ENCODE assay signal across 7 cellular contexts in the genomic region with DNA sequence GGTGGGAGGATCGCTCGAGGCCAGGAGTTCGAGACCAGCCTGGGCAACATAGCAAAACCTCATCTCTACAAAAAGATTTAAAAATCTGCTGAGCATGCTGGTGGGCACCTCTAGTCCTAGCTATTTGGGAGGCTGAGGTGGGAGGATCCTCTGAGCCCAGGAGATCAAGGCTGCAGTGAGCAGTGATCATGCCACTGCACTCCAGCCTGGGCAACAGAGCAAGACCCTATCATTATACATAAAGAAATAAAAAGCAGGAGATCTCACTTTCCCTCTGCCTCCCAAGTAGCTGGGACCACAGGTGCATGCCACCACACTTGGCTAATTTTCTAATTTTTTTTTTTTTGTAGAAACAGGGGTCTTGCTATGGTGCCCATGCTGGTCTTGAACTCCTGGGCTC. TPM values are rescaled to one million over a fixed set of nuclear protein-coding genes. Genes with fewer than 3 reads are reported as not detected.
DNase-seq lines count a peak whose midpoint lies in the region; ATAC-seq, FAIRE-seq and TF ChIP-seq lines count a peak whose summit lies in the region.
"Not testable (repeated sequence)": the region's sequence is repeated elsewhere in the genome, so short reads cannot be mapped to it uniquely, and the experiment has no call there.

No MANE protein-coding gene starts in this region.

- intact Hi-C loops in K562 (cut with micrococcal nuclease); gastrocnemius medialis (cut with DNase I; ENCODE audit: low total_unique reads): not testable (repeated sequence)

- TF ChIP-seq EP300 in K562 (IDR thresholded peaks at IDR 0.05; ENCODE audit: low read length); gastroesophageal sphincter (IDR thresholded peaks at IDR 0.05): not testable (repeated sequence)

- not testable (repeated sequence) for H3K4me2 ChIP-seq in K562 (ENCODE audit: insufficient read depth, low read length)

- not testable (repeated sequence) for H2AFZ ChIP-seq in K562 (ENCODE audit: low read depth, low read length)

- not testable (repeated sequence) for FAIRE-seq in K562 (lab: Jason Lieb, UNC)

- TF ChIP-seq POLR2A in K562 (conservative IDR thresholded peaks at IDR 0.05); gastroesophageal sphincter (IDR thresholded peaks at IDR 0.05); gastrocnemius medialis (IDR thresholded peaks at IDR 0.05): not testable (repeated sequence)

- POLR2A ChIA-PET in K562 (lab: Yijun Ruan, JAX) = interaction anchor here (0.6 to 2.4 kb wide), 6 partner anchors 9 to 403 kb away, joined by 3 to 14 read pairs (median 4); no protein-coding TSS in a partner anchor

- not testable (repeated sequence) for H3K9ac ChIP-seq in K562 (ENCODE audit: insufficient read depth in 1 of 2, low read depth in 2 of 2, low read length in 2 of 2); stomach smooth muscle (ENCODE audit: low read length in 2 of 2)

- peaks cover 0 to 42% of the 10 kb centered on the region in 2 experiments; a peak in 3 of 5 replicates for H3K4me1 ChIP-seq in K562 (replicated peaks in 1 of 2; ENCODE audit: control insufficient read depth in 2 of 2, insufficient read depth in 2 of 2, low read length in 2 of 2)
- H3K4me1 ChIP-seq in gastroesophageal sphincter = peaks cover 0 to 98% (median 48%) of the 10 kb centered on the region in 3 donors
- H3K4me1 ChIP-seq in gastrocnemius medialis = peaks cover 23 to 38% of the 10 kb centered on the region in 2 donors
- peaks cover 78% of the 10 kb centered on the region for H3K4me1 ChIP-seq in stomach smooth muscle (ENCODE audit: control insufficient read depth, insufficient read depth, low read length)

- H3K4me3 Mint-ChIP-seq in HFFc6; mesothelial cell of epicardium; osteocyte (ENCODE audit: unreplicated experiment): not testable (repeated sequence)

- not testable (repeated sequence) for H3K4me3 ChIP-seq in K562; gastroesophageal sphincter; gastrocnemius medialis; stomach smooth muscle (ENCODE audit: low read length in 2 of 2)

- H3K4me1 Mint-ChIP-seq in HFFc6 (ENCODE audit: low read depth) = peaks cover 49% of the 10 kb centered on the region
- H3K4me1 Mint-ChIP-seq in mesothelial cell of epicardium = peaks cover 16% of the 10 kb centered on the region
- H3K4me1 Mint-ChIP-seq in osteocyte (ENCODE audit: unreplicated experiment) = peaks cover 30% of the 10 kb centered on the region

- not testable (repeated sequence) for H3K9me3 Mint-ChIP-seq in HFFc6; mesothelial cell of epicardium; osteocyte (ENCODE audit: unreplicated experiment)

- not testable (repeated sequence) for TF ChIP-seq RAD21 in K562 (CRISPR knock-in tag; conservative IDR thresholded peaks at IDR 0.05 in 1 of 2, IDR thresholded peaks at IDR 0.05 in 1 of 2)

- in situ Hi-C loops in K562 (cut with MboI); gastrocnemius medialis (cut with MboI; ENCODE audit: low sequenced_read_pairs in 4 of 4): not testable (repeated sequence)

- H3K36me3 ChIP-seq in K562 (ENCODE audit: control insufficient read depth, insufficient read depth, low read length) (peaks cover 71% of the 10 kb centered on the region; the same call in 2 of the 3 replicates), gastroesophageal sphincter (peaks cover 0 to 87% of the 10 kb centered on the region in 2 donors), gastrocnemius medialis (peaks cover 0 to 45% of the 10 kb centered on the region in 2 donors), stomach smooth muscle (ENCODE audit: control insufficient read depth in 2 of 2, insufficient read depth in 2 of 2, low read length in 2 of 2) (peaks cover 51 to 56% of the 10 kb centered on the region in 2 donors)

- H3K27ac ChIP-seq in K562 (ENCODE audit: extremely low read depth, low read depth, low read length) = not testable (repeated sequence)
- peak overlapping the region in 3 of 4 donors; percentile 60 to 99 (median 91) for H3K27ac ChIP-seq in gastroesophageal sphincter
- H3K27ac ChIP-seq in gastrocnemius medialis = peak overlapping the region; percentile 80 to 84 (median 82)
- H3K27ac ChIP-seq in stomach smooth muscle (ENCODE audit: low read length) = peak overlapping the region; percentile 78

- peak overlapping the region; percentile 75 for H3K27ac Mint-ChIP-seq in HFFc6
- peak overlapping the region; percentile 43 for H3K27ac Mint-ChIP-seq in mesothelial cell of epicardium
- H3K27ac Mint-ChIP-seq in osteocyte (ENCODE audit: unreplicated experiment) = peak overlapping the region; percentile 74

- not testable (repeated sequence) for H3K9me1 ChIP-seq in K562 (ENCODE audit: control insufficient read depth, insufficient read depth, low read length)

- DNase-seq in HFFc6; K562 (ENCODE audit: extremely low read depth in 1 of 4, low spot score in 3 of 4); mesothelial cell of epicardium (ENCODE audit: low spot score in 2 of 2, unreplicated experiment in 2 of 2); osteocyte (ENCODE audit: extremely low spot score, unreplicated experiment); gastrocnemius medialis: not testable (repeated sequence)

- H3K9me3 ChIP-seq in K562 (replicated peaks; ENCODE audit: control insufficient read depth, insufficient read depth, low read depth, low read length); gastroesophageal sphincter; gastrocnemius medialis; stomach smooth muscle (ENCODE audit: control insufficient read depth in 2 of 2, low read length in 2 of 2): not testable (repeated sequence)

- H3K36me3 Mint-ChIP-seq in HFFc6 (ENCODE audit: low read depth) (peaks cover 49% of the 10 kb centered on the region), mesothelial cell of epicardium (peaks cover 42% of the 10 kb centered on the region), osteocyte (ENCODE audit: unreplicated experiment) (peaks cover 30% of the 10 kb centered on the region)

- not testable (repeated sequence) for BruUV-seq in K562 (replicated peaks; lab: Mats Ljungman, UMichigan)

- CTCF ChIA-PET in K562 (lab: Yijun Ruan, JAX; ENCODE audit: low intra/inter-chr PET ratio) = not testable (repeated sequence)

- not testable (repeated sequence) for TF ChIP-seq CTCF in HFFc6 (IDR thresholded peaks at IDR 0.05); K562 (IDR thresholded peaks at IDR 0.05 in 2 of 3, conservative IDR thresholded peaks at IDR 0.05 in 1 of 3; ENCODE audit: insufficient read depth in 2 of 3, low read depth in 1 of 3, low read length in 3 of 3); gastroesophageal sphincter (IDR thresholded peaks at IDR 0.05); mesothelial cell of epicardium (IDR thresholded peaks at IDR 0.05; ENCODE audit: unreplicated experiment); osteocyte (IDR thresholded peaks at IDR 0.05); gastrocnemius medialis (IDR thresholded peaks at IDR 0.05 in 4 of 5, conservative IDR thresholded peaks at IDR 0.05 in 1 of 5)

- H3K79me2 ChIP-seq in K562 (ENCODE audit: control insufficient read depth, insufficient read depth, low read length) = not testable (repeated sequence)

- H4K20me1 ChIP-seq in K562 (replicated peaks; ENCODE audit: control insufficient read depth, insufficient read depth, low read length) = not testable (repeated sequence)

- not testable (repeated sequence) for ATAC-seq in K562, gastroesophageal sphincter, gastrocnemius medialis

- H3K27me3 Mint-ChIP-seq in HFFc6 (ENCODE audit: insufficient read depth) = peaks cover 33% of the 10 kb centered on the region
- not testable (repeated sequence) for H3K27me3 Mint-ChIP-seq in mesothelial cell of epicardium (ENCODE audit: low read depth); osteocyte (ENCODE audit: unreplicated experiment)

- H3K27me3 ChIP-seq in K562 (ENCODE audit: control insufficient read depth in 2 of 2, insufficient read depth in 2 of 2, low read length in 2 of 2); gastroesophageal sphincter; gastrocnemius medialis; stomach smooth muscle (ENCODE audit: control insufficient read depth in 1 of 2, insufficient read depth in 2 of 2, low read length in 2 of 2): not testable (repeated sequence)

- 95% methylated on average over 3 of the region's 3 CpGs for WGBS in K562 (ENCODE audit: insufficient coverage, low coverage, missing lambda C conversion rate)
- 40 to 80% methylated on average over 1 to 2 of the region's 3 CpGs for WGBS in gastroesophageal sphincter (ENCODE audit: low coverage in 1 of 2), 2 donors

RNA-seq across cellular contexts. Expression of a gene that starts 11.7 kb away (rescaled TPM):
- 100 to 1,000 TPM; 339 to 353 (median 343) TPM for total RNA-seq in HFFc6 (2021; fragmentation: NEBNext Ultra II Directional; extraction: Animal tissue kit (Norgen Biotek cat#: 25700))
- total RNA-seq in K562 (2011; cell fraction: chromatin; rRNA removed; ENCODE audit: low replicate concordance) = 145 and 420 TPM in 2 replicates
- total RNA-seq in K562 (2011; cell fraction: nucleolus; rRNA removed) = 271 and 275 TPM in 2 replicates
- total RNA-seq in K562 (2011; cell fraction: nucleoplasm; rRNA removed) = 200 and 231 TPM in 2 replicates
- total RNA-seq in K562 (2014; rRNA removed) (85.6 and 89.0 TPM in 2 replicates), K562 (2014; rRNA removed; fragmentation: Illumina TruSeq; extraction: Trizol) (6.4 and 10.4 TPM in 2 replicates), K562 (2015; rRNA removed; fragmentation: Illumina TruSeq; extraction: Trizol) (32.6 and 38.1 TPM in 2 replicates), K562 (2021) (112 and 124 TPM in 2 replicates), gastroesophageal sphincter (100 to 1,000 TPM; 336 to 863 (median 437) TPM), mesothelial cell of epicardium (472 to 494 TPM (median 482 TPM) in 3 replicates), osteocyte (312 and 358 TPM in 2 replicates), gastrocnemius medialis (100 to 1,000 TPM; 132 to 244 (median 220) TPM)
- polyA plus RNA-seq in K562 (2011; rRNA removed) (34.7 and 66.8 TPM in 2 replicates), K562 (2014; fragmentation: Illumina TruSeq; extraction: Trizol) (25.5 and 49.4 TPM in 2 replicates), K562 (2014; fragmentation: Nextera tagmentation; extraction: Ambion mirVana) (1 to 10 TPM; 2.1 to 4.1 TPM), K562 (2014; rRNA removed) (115 and 119 TPM in 2 replicates)
- 40.6 and 105 TPM in 2 replicates for polyA plus RNA-seq in K562 (2011; cell fraction: cytosol; rRNA removed)
- 255 and 454 TPM in 2 replicates for polyA plus RNA-seq in K562 (2011; cell fraction: nucleus; rRNA removed)
- polyA plus RNA-seq in K562 (2012) = 79.5 and 127 TPM in 2 replicates
- polyA minus RNA-seq in K562 (2011; rRNA and poly(A)+ RNA removed) = 18.4 and 18.7 TPM in 2 replicates
- 39.0 and 41.5 TPM in 2 replicates for polyA minus RNA-seq in K562 (2011; cell fraction: cytosol; rRNA and poly(A)+ RNA removed)
- 90.7 and 100 TPM in 2 replicates for polyA minus RNA-seq in K562 (2011; cell fraction: nucleus; rRNA and poly(A)+ RNA removed)

RNA-seq across cellular contexts. Expression of a gene that starts 12.3 kb away (rescaled TPM):
- total RNA-seq in HFFc6 (2021; fragmentation: NEBNext Ultra II Directional; extraction: Animal tissue kit (Norgen Biotek cat#: 25700)) = 100 to 1,000 TPM; 346 to 394 (median 358) TPM
- 62.9 and 114 TPM in 2 replicates for total RNA-seq in K562 (2011; cell fraction: chromatin; rRNA removed; ENCODE audit: low replicate concordance)
- 51.0 and 54.6 TPM in 2 replicates for total RNA-seq in K562 (2011; cell fraction: nucleolus; rRNA removed)
- total RNA-seq in K562 (2011; cell fraction: nucleoplasm; rRNA removed) = 24.9 and 46.2 TPM in 2 replicates
- 72.9 and 87.2 TPM in 2 replicates for total RNA-seq in K562 (2014; rRNA removed)
- total RNA-seq in K562 (2014; rRNA removed; fragmentation: Illumina TruSeq; extraction: Trizol) = 11.7 and 12.3 TPM in 2 replicates
- 27.9 and 33.0 TPM in 2 replicates for total RNA-seq in K562 (2015; rRNA removed; fragmentation: Illumina TruSeq; extraction: Trizol)
- total RNA-seq in K562 (2021) = 78.9 and 84.3 TPM in 2 replicates
- 34.3 and 44.2 TPM in 2 replicates for polyA plus RNA-seq in K562 (2011; rRNA removed)
- polyA plus RNA-seq in K562 (2011; cell fraction: cytosol; rRNA removed) = 21.2 and 83.9 TPM in 2 replicates
- polyA plus RNA-seq in K562 (2011; cell fraction: nucleus; rRNA removed) = 142 and 188 TPM in 2 replicates
- polyA plus RNA-seq in K562 (2012) = 44.7 and 45.1 TPM in 2 replicates
- 22.1 and 54.4 TPM in 2 replicates for polyA plus RNA-seq in K562 (2014; fragmentation: Illumina TruSeq; extraction: Trizol)
- polyA plus RNA-seq in K562 (2014; fragmentation: Nextera tagmentation; extraction: Ambion mirVana) = under 1 TPM; 0.25 to 0.34 TPM
- 53.2 and 81.8 TPM in 2 replicates for polyA plus RNA-seq in K562 (2014; rRNA removed)
- 20.0 and 24.6 TPM in 2 replicates for polyA minus RNA-seq in K562 (2011; rRNA and poly(A)+ RNA removed)
- polyA minus RNA-seq in K562 (2011; cell fraction: cytosol; rRNA and poly(A)+ RNA removed) = 26.6 and 37.0 TPM in 2 replicates
- polyA minus RNA-seq in K562 (2011; cell fraction: nucleus; rRNA and poly(A)+ RNA removed) = 30.0 and 61.5 TPM in 2 replicates
- total RNA-seq in gastroesophageal sphincter = 100 to 1,000 TPM in 3 of 4 donors, 10 to 100 TPM in 1; 87.1 to 154 (median 124) TPM
- 365 to 369 TPM (median 367 TPM) in 3 replicates for total RNA-seq in mesothelial cell of epicardium
- total RNA-seq in osteocyte = 248 and 249 TPM in 2 replicates
- 10 to 100 TPM; 16.3 to 27.5 (median 23.2) TPM for total RNA-seq in gastrocnemius medialis

RNA-seq across cellular contexts. Expression of a gene that starts 23.9 kb away (rescaled TPM):
- 1 to 10 TPM; 1.1 to 2.6 (median 1.3) TPM for total RNA-seq in HFFc6 (2021; fragmentation: NEBNext Ultra II Directional; extraction: Animal tissue kit (Norgen Biotek cat#: 25700))
- 31.3 and 80.0 TPM in 2 replicates for total RNA-seq in K562 (2011; cell fraction: chromatin; rRNA removed; ENCODE audit: low replicate concordance)
- 40.8 and 45.7 TPM in 2 replicates for total RNA-seq in K562 (2011; cell fraction: nucleolus; rRNA removed)
- total RNA-seq in K562 (2011; cell fraction: nucleoplasm; rRNA removed) = 31.9 and 45.3 TPM in 2 replicates
- 9.2 and 11.0 TPM in 2 replicates for total RNA-seq in K562 (2014; rRNA removed)
- total RNA-seq in K562 (2014; rRNA removed; fragmentation: Illumina TruSeq; extraction: Trizol) = 2.0 TPM in 2 replicates
- 5.9 and 7.2 TPM in 2 replicates for total RNA-seq in K562 (2015; rRNA removed; fragmentation: Illumina TruSeq; extraction: Trizol)
- 15.7 and 21.1 TPM in 2 replicates for total RNA-seq in K562 (2021)
- 8.0 and 16.1 TPM in 2 replicates for polyA plus RNA-seq in K562 (2011; rRNA removed)
- 15.1 and 21.5 TPM in 2 replicates for polyA plus RNA-seq in K562 (2011; cell fraction: cytosol; rRNA removed)
- polyA plus RNA-seq in K562 (2011; cell fraction: nucleus; rRNA removed) = 70.3 and 111 TPM in 2 replicates
- polyA plus RNA-seq in K562 (2012) = 14.5 and 23.5 TPM in 2 replicates
- 10.1 and 12.5 TPM in 2 replicates for polyA plus RNA-seq in K562 (2014; fragmentation: Illumina TruSeq; extraction: Trizol)
- 1 to 10 TPM; 1.3 to 1.7 TPM for polyA plus RNA-seq in K562 (2014; fragmentation: Nextera tagmentation; extraction: Ambion mirVana)
- 16.9 and 23.0 TPM in 2 replicates for polyA plus RNA-seq in K562 (2014; rRNA removed)
- polyA minus RNA-seq in K562 (2011; rRNA and poly(A)+ RNA removed) = 3.9 and 4.1 TPM in 2 replicates
- 7.4 and 11.9 TPM in 2 replicates for polyA minus RNA-seq in K562 (2011; cell fraction: cytosol; rRNA and poly(A)+ RNA removed)
- 18.3 and 19.9 TPM in 2 replicates for polyA minus RNA-seq in K562 (2011; cell fraction: nucleus; rRNA and poly(A)+ RNA removed)
- total RNA-seq in gastroesophageal sphincter = 10 to 100 TPM in 1 of 4 donors, 1 to 10 TPM in 3; 6.1 to 16.6 (median 6.6) TPM
- 4.7 to 7.8 TPM (median 5.8 TPM) in 3 replicates for total RNA-seq in mesothelial cell of epicardium
- total RNA-seq in osteocyte = 5.5 and 7.2 TPM in 2 replicates
- total RNA-seq in gastrocnemius medialis = 1 to 10 TPM; 2.1 to 5.1 (median 2.9) TPM

RNA-seq across cellular contexts. Expression of a gene that starts 31.0 kb away (rescaled TPM):
- total RNA-seq in HFFc6 (2021; fragmentation: NEBNext Ultra II Directional; extraction: Animal tissue kit (Norgen Biotek cat#: 25700)) = 100 to 1,000 TPM in 3 of 6 experiments, 10 to 100 TPM in 3; 83.8 to 105 (median 98.5) TPM
- total RNA-seq in K562 (2011; cell fraction: chromatin; rRNA removed; ENCODE audit: low replicate concordance) = 156 and 392 TPM in 2 replicates
- 235 and 242 TPM in 2 replicates for total RNA-seq in K562 (2011; cell fraction: nucleolus; rRNA removed)
- 123 and 170 TPM in 2 replicates for total RNA-seq in K562 (2011; cell fraction: nucleoplasm; rRNA removed)
- 284 and 396 TPM in 2 replicates for total RNA-seq in K562 (2014; rRNA removed)
- 41.4 and 53.7 TPM in 2 replicates for total RNA-seq in K562 (2014; rRNA removed; fragmentation: Illumina TruSeq; extraction: Trizol)
- 97.1 and 116 TPM in 2 replicates for total RNA-seq in K562 (2015; rRNA removed; fragmentation: Illumina TruSeq; extraction: Trizol)
- 164 and 167 TPM in 2 replicates for total RNA-seq in K562 (2021)
- polyA plus RNA-seq in K562 (2011; rRNA removed) = 138 and 148 TPM in 2 replicates
- 199 and 327 TPM in 2 replicates for polyA plus RNA-seq in K562 (2011; cell fraction: cytosol; rRNA removed)
- 545 and 753 TPM in 2 replicates for polyA plus RNA-seq in K562 (2011; cell fraction: nucleus; rRNA removed)
- 166 and 178 TPM in 2 replicates for polyA plus RNA-seq in K562 (2012)
- 94.9 and 113 TPM in 2 replicates for polyA plus RNA-seq in K562 (2014; fragmentation: Illumina TruSeq; extraction: Trizol)
- polyA plus RNA-seq in K562 (2014; fragmentation: Nextera tagmentation; extraction: Ambion mirVana) = 10 to 100 TPM; 38.2 to 60.1 TPM
- polyA plus RNA-seq in K562 (2014; rRNA removed) = 234 and 236 TPM in 2 replicates
- polyA minus RNA-seq in K562 (2011; rRNA and poly(A)+ RNA removed) = 143 and 154 TPM in 2 replicates
- 157 and 376 TPM in 2 replicates for polyA minus RNA-seq in K562 (2011; cell fraction: cytosol; rRNA and poly(A)+ RNA removed)
- 191 and 218 TPM in 2 replicates for polyA minus RNA-seq in K562 (2011; cell fraction: nucleus; rRNA and poly(A)+ RNA removed)
- total RNA-seq in gastroesophageal sphincter = 10 to 100 TPM; 64.5 to 80.8 (median 68.5) TPM
- total RNA-seq in mesothelial cell of epicardium = 91.2 to 101 TPM (median 95.4 TPM) in 3 replicates
- total RNA-seq in osteocyte = 68.7 and 83.1 TPM in 2 replicates
- total RNA-seq in gastrocnemius medialis = 100 to 1,000 TPM in 1 of 4 donors, 10 to 100 TPM in 3; 47.1 to 105 (median 62.3) TPM

RNA-seq across cellular contexts. Expression of a gene that starts 39.1 kb away (rescaled TPM):
- total RNA-seq in HFFc6 (2021; fragmentation: NEBNext Ultra II Directional; extraction: Animal tissue kit (Norgen Biotek cat#: 25700)) = 10 to 100 TPM in 4 of 6 experiments, 1 to 10 TPM in 2; 8.9 to 16.9 (median 10.4) TPM
- total RNA-seq in K562 (2011; cell fraction: chromatin; rRNA removed; ENCODE audit: low replicate concordance) = 1.6 TPM in 1 of 2 replicates, not detected in the other
- 3.3 and 4.7 TPM in 2 replicates for total RNA-seq in K562 (2011; cell fraction: nucleolus; rRNA removed)
- total RNA-seq in K562 (2011; cell fraction: nucleoplasm; rRNA removed) = 1.0 and 1.9 TPM in 2 replicates
- total RNA-seq in K562 (2014; rRNA removed) (11.3 and 14.9 TPM in 2 replicates), K562 (2014; rRNA removed; fragmentation: Illumina TruSeq; extraction: Trizol) (not detected in 2 replicates), K562 (2015; rRNA removed; fragmentation: Illumina TruSeq; extraction: Trizol) (0.80 and 1.2 TPM in 2 replicates), K562 (2021) (9.7 and 10.4 TPM in 2 replicates), gastroesophageal sphincter (1 to 10 TPM in 3 of 4 donors, not detected in 1; 1.6 to 2.7 (median 2.2) TPM), mesothelial cell of epicardium (5.3 to 5.9 TPM (median 5.7 TPM) in 3 replicates), osteocyte (2.8 and 4.4 TPM in 2 replicates), gastrocnemius medialis (1 to 10 TPM in 2 of 4 donors, under 1 TPM in 1, not detected in 1; 0.63 to 2.0 (median 1.4) TPM)
- polyA plus RNA-seq in K562 (2011; rRNA removed) (0.92 and 1.0 TPM in 2 replicates), K562 (2014; fragmentation: Illumina TruSeq; extraction: Trizol) (0.24 TPM in 1 of 2 replicates, not detected in the other), K562 (2014; fragmentation: Nextera tagmentation; extraction: Ambion mirVana) (not detected), K562 (2014; rRNA removed) (10.9 and 11.2 TPM in 2 replicates)
- 3.5 and 22.1 TPM in 2 replicates for polyA plus RNA-seq in K562 (2011; cell fraction: cytosol; rRNA removed)
- polyA plus RNA-seq in K562 (2011; cell fraction: nucleus; rRNA removed) = 3.3 and 7.7 TPM in 2 replicates
- polyA plus RNA-seq in K562 (2012) = 2.3 and 4.3 TPM in 2 replicates
- not detected in 2 replicates for polyA minus RNA-seq in K562 (2011; rRNA and poly(A)+ RNA removed)
- polyA minus RNA-seq in K562 (2011; cell fraction: cytosol; rRNA and poly(A)+ RNA removed) = 3.3 and 6.1 TPM in 2 replicates
- polyA minus RNA-seq in K562 (2011; cell fraction: nucleus; rRNA and poly(A)+ RNA removed) = 2.1 and 2.6 TPM in 2 replicates
